ENCODE assay signal across 20 cellular contexts in genomic region chr1:228546541-228547463, GRCh38.
"Had no signal": no experiment of that assay in that cellular context is flagged by ENCODE, and none has a peak within 500 bp of the region (broad histone marks: within the 10 kb centered on the region; RNA-seq: fewer than 3 reads in every experiment).

No MANE protein-coding gene starts in this region.

- H3K27ac ChIP-seq: dorsolateral prefrontal cortex, pancreas, prostate gland, right lobe of liver, skin epidermis, thyroid gland, upper lobe of left lung had no signal

- H3K4me1 ChIP-seq: pancreas, prostate gland, right lobe of liver, thyroid gland, upper lobe of left lung had no signal

- H3K4me3 ChIP-seq: dorsolateral prefrontal cortex, mucosa of descending colon, pancreas, prostate gland, right lobe of liver, skin epidermis, thyroid gland, upper lobe of left lung had no signal

- H3K36me3 ChIP-seq: pancreas, prostate gland, right lobe of liver, thyroid gland, upper lobe of left lung had no signal

- ATAC-seq: mucosa of descending colon; natural killer cell treated with Interleukin-12 subunit alpha and Interleukin-12 subunit beta and Interleukin-15 and Interleukin-18, amount 100 ng/mL, for 72 hours; pancreas; right lobe of liver had no signal

- DNase-seq: caudate nucleus; cortex of kidney; dorsolateral prefrontal cortex; effector CD8-positive, alpha-beta T cell; foreskin melanocyte; head of caudate nucleus; hippocampal formation; kidney glomerular epithelial cell; mesendoderm; mucosa of descending colon; occipital lobe; right lobe of liver; stimulated activated CD4-positive, alpha-beta T cell treated with anti-CD3 and anti-CD28 coated beads, Interleukin-12 subunit alpha, Interleukin-12 subunit beta, amount 100 ng/mL, for 4 hours; stimulated activated naive CD4-positive, alpha-beta T cell treated with Interleukin-2 at 50 U/mL for 16 hours; thyroid gland had no signal

- H3K9me3 ChIP-seq: mucosa of descending colon, pancreas, prostate gland, right lobe of liver, thyroid gland, upper lobe of left lung had no signal

- H3K27me3 ChIP-seq: pancreas, right lobe of liver, thyroid gland, upper lobe of left lung had no signal
